15 cellular contexts compared by ENCODE assay signal in genomic region chr13:45674908-45675307, GRCh38. TPM values are rescaled to one million over a fixed set of nuclear protein-coding genes. Genes with fewer than 3 reads are reported as not detected.
DNase-seq lines count a peak whose midpoint lies in the region; ATAC-seq and TF ChIP-seq lines count a peak whose summit lies in the region.
"Had no signal": no experiment of that assay in that cellular context is flagged by ENCODE, and none has a peak within 500 bp of the region (broad histone marks: within the 10 kb centered on the region; RNA-seq: fewer than 3 reads in every experiment).

No MANE protein-coding gene starts in this region.

- ATAC-seq in GM19324 (IDR thresholded peaks at IDR 0.05; ENCODE audit: low FRiP score, unreplicated experiment) (no peak), HG02610 (IDR thresholded peaks at IDR 0.05; ENCODE audit: unreplicated experiment) (no peak), left lung (no peak)
- ATAC-seq in activated T-cell treated with anti-CD3 and anti-CD28 coated beads, Interleukin-2, amount 50 U/mL, for 4 hours = no peak
- ATAC-seq: left lobe of liver had no signal

- no peak overlapping the region for H3K23ac ChIP-seq in mesendoderm (ENCODE audit: low read length)

- H3K36me3 Mint-ChIP-seq in MCF 10A (ENCODE audit: insufficient read depth, unreplicated experiment) = no peaks in the 10 kb centered on the region
- H3K36me3 Mint-ChIP-seq in activated T-cell treated with anti-CD3 and anti-CD28 coated beads, Interleukin-2, amount 50 U/mL, for 4 hours (ENCODE audit: insufficient read depth) = no peaks in the 10 kb centered on the region

- no peak overlapping the region for H2AK5ac ChIP-seq in mesendoderm (ENCODE audit: low read length)

- BruUV-seq in MCF 10A (replicated peaks; lab: Mats Ljungman, UMichigan) = no TSS peak

- WGBS in mesendoderm (ENCODE audit: extremely low coverage, insufficient coverage, low lambda C conversion rate) = no CpG with 5 or more reads among the region's 1 CpG

- CTCF ChIA-PET in MCF 10A (lab: Yijun Ruan, JAX) = no interaction called here

- intact Hi-C loops in MCF 10A (cut with micrococcal nuclease) = no loop called here
- intact Hi-C loops in left lung (cut with DNase I) = no loop called here

- H3K4me3 ChIP-seq in mesendoderm (ENCODE audit: low read length) (no peak overlapping the region), left lung (no peak overlapping the region)
- H3K4me3 ChIP-seq: upper lobe of left lung had no signal

- DNase-seq in ELR (ENCODE audit: low read depth) (peak; percentile 79), NCI-H2107 (lab: John Stamatoyannopoulos, UW) (peak; percentile 44), MCF 10A (ENCODE audit: unreplicated experiment) (peak; percentile 92), mesendoderm (peak; percentile 41), left lung (no peak)
- DNase-seq in activated T-cell treated with anti-CD3 and anti-CD28 coated beads, Interleukin-2, amount 50 U/mL, for 4 hours = no peak
- DNase-seq: activated CD4-positive, alpha-beta T cell treated with anti-CD3 and anti-CD28 coated beads for 48 hours; activated naive CD4-positive, alpha-beta T cell treated with anti-CD3 and anti-CD28 coated beads, Interleukin-2, amount 50 U/mL, for 16 hours; DMS153; NCI-H1930; SHP77 had no signal

- H4K8ac ChIP-seq in mesendoderm (ENCODE audit: low read depth, low read length) = no peak overlapping the region

- H3K27ac Mint-ChIP-seq in MCF 10A (ENCODE audit: low read depth, unreplicated experiment) = no peak overlapping the region

- no peaks in the 10 kb centered on the region for H3K79me1 ChIP-seq in mesendoderm (ENCODE audit: low read length)

- H3K36me3 ChIP-seq in mesendoderm (ENCODE audit: control insufficient read depth, insufficient read depth, low read length) (no peaks in the 10 kb centered on the region), left lung (no peaks in the 10 kb centered on the region)
- H3K36me3 ChIP-seq: upper lobe of left lung had no signal

- no peak overlapping the region for H3K4me3 Mint-ChIP-seq in MCF 10A (ENCODE audit: unreplicated experiment)
- H3K4me3 Mint-ChIP-seq in activated T-cell treated with anti-CD3 and anti-CD28 coated beads, Interleukin-2, amount 50 U/mL, for 4 hours = no peak overlapping the region

- no peak overlapping the region for H2BK120ac ChIP-seq in mesendoderm (ENCODE audit: low read depth, low read length)

- H3K27me3 ChIP-seq in mesendoderm (ENCODE audit: insufficient read depth, low read length, poor library complexity) = no peaks in the 10 kb centered on the region
- no peaks in the 10 kb centered on the region for H3K27me3 ChIP-seq in left lung
- H3K27me3 ChIP-seq: upper lobe of left lung had no signal

- POLR2A ChIA-PET in MCF 10A (lab: Yijun Ruan, JAX) = no interaction called here

- H3K9ac ChIP-seq in mesendoderm (ENCODE audit: low read length) = no peak overlapping the region

- H3K4me1 Mint-ChIP-seq in MCF 10A (ENCODE audit: insufficient read depth, unreplicated experiment) = peaks cover 6% of the 10 kb centered on the region
- H3K4me1 Mint-ChIP-seq in activated T-cell treated with anti-CD3 and anti-CD28 coated beads, Interleukin-2, amount 50 U/mL, for 4 hours (ENCODE audit: low read depth) = peaks cover 4% of the 10 kb centered on the region

- H2BK5ac ChIP-seq in mesendoderm (ENCODE audit: low read length) = no peak overlapping the region

- no peak overlapping the region for H3K56ac ChIP-seq in mesendoderm (ENCODE audit: low read length)

- H3K4ac ChIP-seq in mesendoderm (ENCODE audit: low read depth, low read length) = no peak overlapping the region

- H3K4me1 ChIP-seq in mesendoderm (ENCODE audit: control insufficient read depth, low read depth, low read length) = peaks cover 2% of the 10 kb centered on the region
- H3K4me1 ChIP-seq in left lung = no peaks in the 10 kb centered on the region
- H3K4me1 ChIP-seq: upper lobe of left lung had no signal

- H3K4me2 ChIP-seq in mesendoderm (ENCODE audit: low read length) = no peak overlapping the region

- TF ChIP-seq CTCF in MCF 10A (IDR thresholded peaks at IDR 0.05; ENCODE audit: unreplicated experiment) (no peak), left lung (IDR thresholded peaks at IDR 0.05) (no peak)

- H3K79me2 ChIP-seq in mesendoderm (ENCODE audit: control insufficient read depth, insufficient read depth, low read length) = no peaks in the 10 kb centered on the region

- H4K5ac ChIP-seq in mesendoderm (ENCODE audit: low read length) = no peak overlapping the region

- no peaks in the 10 kb centered on the region for H3K27me3 Mint-ChIP-seq in MCF 10A (ENCODE audit: insufficient read depth, unreplicated experiment)
- H3K27me3 Mint-ChIP-seq in activated T-cell treated with anti-CD3 and anti-CD28 coated beads, Interleukin-2, amount 50 U/mL, for 4 hours (ENCODE audit: low read depth) = peaks cover 5% of the 10 kb centered on the region

- H2BK15ac ChIP-seq in mesendoderm (replicated peaks; ENCODE audit: low read depth) = no peak overlapping the region

- H3K9me3 ChIP-seq in left lung = no peaks in the 10 kb centered on the region
- H3K9me3 ChIP-seq: upper lobe of left lung had no signal

- H3K27ac ChIP-seq in mesendoderm (ENCODE audit: low read depth, low read length) (no peak overlapping the region), left lung (no peak overlapping the region)
- H3K27ac ChIP-seq: upper lobe of left lung had no signal

- no peak overlapping the region for H3K18ac ChIP-seq in mesendoderm (ENCODE audit: low read length)

- no peaks in the 10 kb centered on the region for H3K9me3 Mint-ChIP-seq in MCF 10A (ENCODE audit: unreplicated experiment)
- no peaks in the 10 kb centered on the region for H3K9me3 Mint-ChIP-seq in activated T-cell treated with anti-CD3 and anti-CD28 coated beads, Interleukin-2, amount 50 U/mL, for 4 hours

RNA-seq across cellular contexts. Expression of gene CBY2, which starts 27.2 kb away (rescaled TPM):
- not detected in 2 replicates for total RNA-seq in MCF 10A (2022)
- polyA plus RNA-seq in mesendoderm (2013, experiment 1 of 2) = not detected
- polyA plus RNA-seq in mesendoderm (2013, experiment 2 of 2) = not detected
- not detected for total RNA-seq in left lung
- not detected for total RNA-seq in activated T-cell treated with anti-CD3 and anti-CD28 coated beads, Interleukin-2, amount 50 U/mL, for 4 hours
- total RNA-seq: left lobe of liver, upper lobe of left lung had no signal

RNA-seq across cellular contexts. Expression of gene ERICH6B, which starts 59.4 kb away (rescaled TPM):
- total RNA-seq in MCF 10A (2022) (not detected in 2 replicates), left lung (not detected)
- polyA plus RNA-seq in mesendoderm (2013, experiment 1 of 2) = not detected
- polyA plus RNA-seq in mesendoderm (2013, experiment 2 of 2) = not detected
- total RNA-seq in activated T-cell treated with anti-CD3 and anti-CD28 coated beads, Interleukin-2, amount 50 U/mL, for 4 hours = not detected
- total RNA-seq: left lobe of liver, upper lobe of left lung had no signal

Comparison
In these comparisons a context has a peak if more than half of its experiments do, and no peak if none do; other contexts are left out.
1. DNase-seq: peak in ELR (single experiment), NCI-H2107 (single experiment), MCF 10A (single experiment) and mesendoderm (single experiment); none in left lung (0 of 2) and activated T-cell treated with anti-CD3 and anti-CD28 coated beads, Interleukin-2, amount 50 U/mL, for 4 hours (single experiment).